Comparison of ENCODE assay signal across 8 cellular contexts in the genomic region with DNA sequence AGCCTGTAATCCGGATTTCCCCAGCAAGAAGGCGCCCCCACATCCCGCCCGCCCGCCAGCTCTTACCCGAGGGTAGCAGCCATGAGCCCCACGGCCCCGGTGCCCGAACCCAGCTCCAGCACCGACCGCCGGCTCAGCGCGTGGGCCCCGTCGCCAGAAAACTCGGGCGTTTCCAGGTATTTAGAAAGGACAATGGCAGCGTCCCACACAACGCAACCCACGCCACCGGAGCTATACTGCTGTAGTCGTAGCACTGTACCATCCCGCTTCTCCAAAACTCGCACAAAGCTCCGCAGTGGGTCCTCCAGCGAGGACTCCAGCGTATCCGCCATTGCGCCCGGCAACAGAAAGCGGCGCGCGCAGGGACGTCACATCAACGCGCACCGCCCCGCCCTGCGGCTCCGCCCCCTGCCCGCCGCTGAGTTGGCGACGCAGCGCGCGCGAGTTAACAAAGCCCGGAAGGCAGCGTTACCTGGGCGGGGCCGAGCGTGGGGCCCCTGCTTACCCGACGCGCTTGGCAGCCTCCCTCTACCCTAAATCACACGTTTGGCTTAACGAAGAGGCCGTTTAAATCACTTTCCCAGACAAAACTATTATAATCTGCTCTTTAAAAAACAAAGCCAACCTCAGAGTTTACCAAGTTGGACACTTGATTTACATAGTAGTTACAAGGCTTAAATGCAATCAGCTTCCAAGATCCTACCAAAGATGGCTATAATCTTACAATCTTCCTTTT. TPM values are rescaled to one million over a fixed set of nuclear protein-coding genes. Genes with fewer than 3 reads are reported as not detected.
DNase-seq lines count a peak whose midpoint lies in the region; ATAC-seq and TF ChIP-seq lines count a peak whose summit lies in the region.

A gene (minus strand): TSS at position 352 of the 736 bp plus-strand sequence. CDS start 20 bp downstream, at position 332.

- H3K36me3 Mint-ChIP-seq in nephron (ENCODE audit: low read depth) = peaks cover 57% of the 10 kb centered on the region

- peak within 1 kb of the TSS; percentile 98 to 99 (median 98) for H3K27ac Mint-ChIP-seq in nephron

- ATAC-seq in stimulated activated naive CD8-positive, alpha-beta T cell treated with anti-CD3 and anti-CD28 coated beads, Interleukin-15, Interleukin-2, amounts not matched to agents 100 U/mL and 50 U/mL, for 24 hours = peak; percentile 100

- no peak for TF ChIP-seq CTCF in nephron (IDR thresholded peaks at IDR 0.05; ENCODE audit: unreplicated experiment in 3 of 3)

- H3K27me3 ChIP-seq in HAP-1 (ENCODE audit: low read depth) = no peaks in the 10 kb centered on the region
- no peaks in the 10 kb centered on the region for H3K27me3 ChIP-seq in MG63

- H3K9me3 ChIP-seq in HAP-1 (no peaks in the 10 kb centered on the region), MG63 (no peaks in the 10 kb centered on the region)

- H3K36me3 ChIP-seq in HAP-1 (replicated peaks) (peaks cover 34% of the 10 kb centered on the region), MG63 (peaks cover 27% of the 10 kb centered on the region)

- DNase-seq in G401 (ENCODE audit: low spot score) (peak; percentile 88), HAP-1 (ENCODE audit: low spot score in 2 of 2) (peak; percentile 89 to 97), MG63 (peak; percentile 87), SHP77 (lab: John Stamatoyannopoulos, UW) (peak; percentile 89 to 95), fibroblast of the conjunctiva (ENCODE audit: low read depth) (peak; percentile 74)
- DNase-seq in activated effector memory CD4-positive, alpha-beta T cell treated with Interleukin-2 at 50 U/mL for 16 hours = peak; percentile 94
- DNase-seq in stimulated activated naive CD8-positive, alpha-beta T cell treated with anti-CD3 and anti-CD28 coated beads, Interleukin-15, Interleukin-2, amounts not matched to agents 100 U/mL and 50 U/mL, for 24 hours = peak; percentile 98

- in situ Hi-C loops in G401 (cut with HindIII; ENCODE audit: low sequenced_read_pairs) = no loop called here
- in situ Hi-C loops in HAP-1 (cut with MboI; ENCODE audit: low sequenced_read_pairs) = no loop called here

- H3K27me3 Mint-ChIP-seq in nephron (ENCODE audit: low read depth) = no peaks in the 10 kb centered on the region

- H3K4me3 ChIP-seq in HAP-1 = peak within 1 kb of the TSS; percentile 84
- H3K4me3 ChIP-seq in MG63 = peak within 1 kb of the TSS; percentile 64

- H3K9me3 Mint-ChIP-seq in nephron = no peaks in the 10 kb centered on the region

- peaks cover 16% of the 10 kb centered on the region for H3K4me1 ChIP-seq in HAP-1

- peaks cover 18% of the 10 kb centered on the region for H3K4me1 Mint-ChIP-seq in nephron

- H3K4me3 Mint-ChIP-seq in nephron = peak within 1 kb of the TSS; percentile 98 to 99 (median 98)

RNA-seq across cellular contexts. Expression of the gene that starts here (rescaled TPM):
- total RNA-seq in G401 (2014; rRNA removed; shearing (Covaris generic)) = 4.4 and 8.9 TPM in 2 replicates
- 1.3 and 2.3 TPM in 2 replicates for total RNA-seq in MG63 (2014; rRNA removed; shearing (Covaris generic); ENCODE audit: low replicate concordance)

Comparison
In these comparisons a context has a peak if more than half of its experiments do, and no peak if none do; other contexts are left out.
1. Peak in every context shown above with its lines: DNase-seq, ATAC-seq and H3K4me3 ChIP-seq.